8 cellular contexts compared by ENCODE assay signal in genomic region chr18:54357660-54358494, GRCh38. TPM values are rescaled to one million over a fixed set of nuclear protein-coding genes. Genes with fewer than 3 reads are reported as not detected.
DNase-seq lines count a peak whose midpoint lies in the region; ATAC-seq and TF ChIP-seq lines count a peak whose summit lies in the region.

Gene C18orf54, plus strand, starts transcription at chr18:54357906. Its CDS starts 2,667 bp downstream, at chr18:54360573.
Gene STARD6, minus strand, starts transcription at chr18:54357858. Its CDS starts 3,285 bp downstream, at chr18:54354573.

- H2BK5ac ChIP-seq in trophoblast cell (ENCODE audit: low read depth, low read length, poor library complexity), result peak within 1 kb of the TSS; percentile 50

- intact Hi-C loops in cardiac septum (cut with DNase I), result loop anchor here (2.0 to 5.0 kb wide), 2 partner anchors 89 to 136 kb away; partner anchors contain the start of genes MBD2 and POLI

- no peaks in the 10 kb centered on the region for H3K9me3 Mint-ChIP-seq in activated naive CD8-positive, alpha-beta T cell treated with anti-CD3 and anti-CD28 coated beads for 36 hours
- H3K9me3 Mint-ChIP-seq in type B pancreatic cell, result no peaks in the 10 kb centered on the region

- no peak within 1 kb of the TSS for H2BK12ac ChIP-seq in trophoblast cell (ENCODE audit: low read length)

- H3K27me3 Mint-ChIP-seq in activated naive CD8-positive, alpha-beta T cell treated with anti-CD3 and anti-CD28 coated beads for 36 hours, result peaks cover 14% of the 10 kb centered on the region
- H3K27me3 Mint-ChIP-seq in type B pancreatic cell, result peaks cover 2% of the 10 kb centered on the region

- H3K79me1 ChIP-seq in trophoblast cell (ENCODE audit: low read length), result peaks cover 10% of the 10 kb centered on the region

- peaks cover 0 to 2% of the 10 kb centered on the region in 2 experiments for H3K36me3 ChIP-seq in trophoblast cell (ENCODE audit: control insufficient read depth in 1 of 2, insufficient read depth in 2 of 2, low read length in 2 of 2)

- H4K8ac ChIP-seq in trophoblast cell (ENCODE audit: low read depth, low read length), result peak within 1 kb of the TSS; percentile 81

- H3K36me3 Mint-ChIP-seq in activated naive CD8-positive, alpha-beta T cell treated with anti-CD3 and anti-CD28 coated beads for 36 hours, result peaks cover 7% of the 10 kb centered on the region
- H3K36me3 Mint-ChIP-seq in type B pancreatic cell, result peaks cover 14% of the 10 kb centered on the region

- no peaks in the 10 kb centered on the region for H3K9me3 ChIP-seq in trophoblast cell (ENCODE audit: insufficient read depth, low read depth, low read length)

- H3K4me3 Mint-ChIP-seq in activated naive CD8-positive, alpha-beta T cell treated with anti-CD3 and anti-CD28 coated beads for 36 hours, result peak within 1 kb of the TSS; percentile 100
- peak within 1 kb of the TSS; percentile 99 for H3K4me3 Mint-ChIP-seq in type B pancreatic cell

- H3K18ac ChIP-seq in trophoblast cell (ENCODE audit: low read length), result peak within 1 kb of the TSS; percentile 67

- peak within 1 kb of the TSS; percentile 19 for H2AK5ac ChIP-seq in trophoblast cell (ENCODE audit: low read length)

- H2BK120ac ChIP-seq in trophoblast cell (ENCODE audit: insufficient read depth, low read length, poor library complexity), result peak within 1 kb of the TSS; percentile 74

- peak within 1 kb of the TSS; percentile 78 for H4K12ac ChIP-seq in trophoblast cell (ENCODE audit: low read depth, low read length)

- H3K4me1 ChIP-seq in trophoblast cell (ENCODE audit: control insufficient read depth in 1 of 2, insufficient read depth in 2 of 2, low read length in 2 of 2), result peaks cover 0 to 2% of the 10 kb centered on the region in 2 experiments

- H4K91ac ChIP-seq in trophoblast cell (ENCODE audit: low read depth, low read length), result peak within 1 kb of the TSS; percentile 86

- H3K27ac Mint-ChIP-seq in activated naive CD8-positive, alpha-beta T cell treated with anti-CD3 and anti-CD28 coated beads for 36 hours, result peak within 1 kb of the TSS; percentile 92
- H3K27ac Mint-ChIP-seq in type B pancreatic cell, result peak within 1 kb of the TSS; percentile 94

- no CpG with 5 or more reads among the region's 62 CpGs for WGBS in trophoblast cell (ENCODE audit: extremely low coverage, insufficient coverage, insufficient read length)

- peak within 1 kb of the TSS; percentile 78 for H3K27ac ChIP-seq in trophoblast cell (ENCODE audit: low read depth, low read length)

- H3K4me3 ChIP-seq in trophoblast cell (ENCODE audit: low read depth, low read length), result peak within 1 kb of the TSS; percentile 90

- peak within 1 kb of the TSS; percentile 17 for H3K4ac ChIP-seq in trophoblast cell (ENCODE audit: low read depth, low read length)

- TF ChIP-seq CTCF in GM12872 (IDR thresholded peaks at IDR 0.05; ENCODE audit: insufficient read depth, low read depth, low read length) (peak; percentile 74), type B pancreatic cell (conservative IDR thresholded peaks at IDR 0.05) (peak; percentile 55)

- peaks cover 16% of the 10 kb centered on the region for H3K4me1 Mint-ChIP-seq in activated naive CD8-positive, alpha-beta T cell treated with anti-CD3 and anti-CD28 coated beads for 36 hours
- peaks cover 7% of the 10 kb centered on the region for H3K4me1 Mint-ChIP-seq in type B pancreatic cell (ENCODE audit: unreplicated experiment)

- no peak within 1 kb of the TSS for H3K23ac ChIP-seq in trophoblast cell (ENCODE audit: low read length)

- peak within 1 kb of the TSS; percentile 80 for H2AFZ ChIP-seq in trophoblast cell (ENCODE audit: insufficient read depth, low read length, poor library complexity)

- H3K79me2 ChIP-seq in trophoblast cell (ENCODE audit: control insufficient read depth, insufficient read depth, low read length, poor library complexity), result peaks cover 7% of the 10 kb centered on the region

- peak; percentile 94 for ATAC-seq in HG02642 (IDR thresholded peaks at IDR 0.05; ENCODE audit: poor library complexity, unreplicated experiment)
- peak; percentile 92 for ATAC-seq in SK-N-SH treated with all-trans-retinoic acid at 6 μM for 48 hours

- peak within 1 kb of the TSS; percentile 82 for H3K14ac ChIP-seq in trophoblast cell (ENCODE audit: low read length)

- peak within 1 kb of the TSS; percentile 82 for H3K9ac ChIP-seq in trophoblast cell (ENCODE audit: low read length)

- no peaks in the 10 kb centered on the region for H3K27me3 ChIP-seq in trophoblast cell (ENCODE audit: insufficient read depth, low read length)

- peak within 1 kb of the TSS; percentile 69 for H3K4me2 ChIP-seq in trophoblast cell (ENCODE audit: low read length)

- peak; percentile 93 for DNase-seq in NCI-H1092 treated with DMSO at 0.1 percent for 48 hours (lab: John Stamatoyannopoulos, UW)
- DNase-seq in activated naive CD8-positive, alpha-beta T cell treated with anti-CD3 and anti-CD28 coated beads for 36 hours, result peak; percentile 92
- peak; percentile 94 for DNase-seq in cardiac septum (ENCODE audit: low spot score)
- DNase-seq in trophoblast cell, result peak; percentile 92 to 96
- DNase-seq in type B pancreatic cell (ENCODE audit: extremely low spot score, unreplicated experiment), result peak; percentile 93

TF ChIP-seq in SK-N-SH treated with all-trans-retinoic acid at 6 μM for 48 hours, 23 proteins besides CTCF, POLR2A, EP300 and RAD21:
- TF ChIP-seq TCF4 (CRISPR knock-in tag; IDR thresholded peaks at IDR 0.05; ENCODE audit: borderline replicate concordance), result no peak
- no peak for TF ChIP-seq PPARA (CRISPR knock-in tag; IDR thresholded peaks at IDR 0.05; ENCODE audit: borderline replicate concordance)
TF ChIP-seq in SK-N-SH treated with all-trans-retinoic acid at 6 μM for 48 hours: peak in this region for 0.

RNA-seq across cellular contexts. Expression of gene C18orf54, which starts in this region (rescaled TPM):
- total RNA-seq in activated naive CD8-positive, alpha-beta T cell treated with anti-CD3 and anti-CD28 coated beads for 36 hours, result 1 to 10 TPM; 5.7 to 6.5 TPM
- total RNA-seq in cardiac septum (1.4 TPM), type B pancreatic cell (ENCODE audit: low replicate concordance) (3.8 and 18.4 TPM in 2 replicates)
- 13.2 and 14.1 TPM in 2 replicates for polyA plus RNA-seq in trophoblast cell (2013)

RNA-seq across cellular contexts. Expression of gene STARD6, which starts in this region (rescaled TPM):
- not detected for total RNA-seq in activated naive CD8-positive, alpha-beta T cell treated with anti-CD3 and anti-CD28 coated beads for 36 hours
- total RNA-seq in cardiac septum (not detected), type B pancreatic cell (ENCODE audit: low replicate concordance) (not detected in 2 replicates)
- polyA plus RNA-seq in trophoblast cell (2013), result 0.04 and 0.05 TPM in 2 replicates

Comparison
In these comparisons a context has a peak if more than half of its experiments do, and no peak if none do; other contexts are left out.
1. Peak in every context shown above with its lines: DNase-seq, ATAC-seq, H3K4me3 ChIP-seq and H3K27ac ChIP-seq.